Comparison of ENCODE assay signal across 18 cellular contexts in the genomic region with DNA sequence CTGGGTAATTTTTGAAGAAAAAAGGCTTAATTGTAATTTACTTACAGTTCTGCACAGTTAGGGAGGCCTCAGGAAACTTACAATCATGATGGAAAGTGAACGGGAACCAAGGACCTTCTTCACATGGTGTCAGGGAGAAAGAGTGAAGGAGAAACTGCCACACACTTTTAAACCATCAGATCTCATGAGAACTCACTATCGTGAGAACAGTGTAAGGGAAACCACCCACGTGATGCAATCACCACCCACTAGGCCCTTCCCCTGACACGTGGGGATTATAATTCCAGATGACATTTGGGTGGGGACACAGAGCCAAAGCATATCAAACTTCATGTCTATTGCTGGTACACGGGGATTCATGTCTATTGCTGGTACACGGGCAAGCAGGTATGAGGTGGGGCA. TPM values are rescaled to one million over a fixed set of nuclear protein-coding genes. Genes with fewer than 3 reads are reported as not detected.
A peak's percentile ranks its signal among the peaks of the same experiment; 100 is the strongest.
DNase-seq lines count a peak whose midpoint lies in the region; ATAC-seq and TF ChIP-seq lines count a peak whose summit lies in the region.
"Had no signal": no experiment of that assay in that cellular context is flagged by ENCODE, and none has a peak within 500 bp of the region (broad histone marks: within the 10 kb centered on the region; RNA-seq: fewer than 3 reads in every experiment).

No MANE protein-coding gene starts in this region.

- no peak overlapping the region for H3K4me2 ChIP-seq in IMR-90 (ENCODE audit: low read depth, low read length)

- peaks cover 3% of the 10 kb centered on the region; the same call in 1 of the 2 replicates for H3K9me1 ChIP-seq in IMR-90 (ENCODE audit: insufficient read depth, low read length)

- H3K27ac Mint-ChIP-seq in activated CD8-positive, alpha-beta T cell treated with anti-CD3 and anti-CD28 coated beads for 36 hours: no peak overlapping the region
- no peak overlapping the region for H3K27ac Mint-ChIP-seq in activated CD8-positive, alpha-beta T cell treated with anti-CD3 and anti-CD28 coated beads, Interleukin-2, amount 10 ng/mL, durations not matched to agents 7 days and 5 days
- H3K27ac Mint-ChIP-seq in activated naive CD8-positive, alpha-beta T cell treated with anti-CD3 and anti-CD28 coated beads for 36 hours: peak overlapping the region; percentile 38
- H3K27ac Mint-ChIP-seq in stimulated activated effector memory CD8-positive, alpha-beta T cell treated with anti-CD3 and anti-CD28 coated beads, Interleukin-12 subunit alpha, Interleukin-12 subunit beta, amount 100 ng/mL, for 72 hours: peak overlapping the region; percentile 32
- H3K27ac Mint-ChIP-seq: CD8-positive, alpha-beta T cell had no signal

- in situ Hi-C loops in IMR-90 (cut with MboI; ENCODE audit: low sequenced_read_pairs): no loop called here

- no peaks in the 10 kb centered on the region for H3K9me3 Mint-ChIP-seq in activated CD8-positive, alpha-beta T cell treated with anti-CD3 and anti-CD28 coated beads for 36 hours
- H3K9me3 Mint-ChIP-seq in activated CD8-positive, alpha-beta T cell treated with anti-CD3 and anti-CD28 coated beads, Interleukin-2, amount 10 ng/mL, durations not matched to agents 7 days and 5 days (ENCODE audit: insufficient read depth): no peaks in the 10 kb centered on the region
- H3K9me3 Mint-ChIP-seq in activated naive CD8-positive, alpha-beta T cell treated with anti-CD3 and anti-CD28 coated beads for 36 hours: peaks cover 5% of the 10 kb centered on the region
- no peaks in the 10 kb centered on the region for H3K9me3 Mint-ChIP-seq in stimulated activated effector memory CD8-positive, alpha-beta T cell treated with anti-CD3 and anti-CD28 coated beads, Interleukin-12 subunit alpha, Interleukin-12 subunit beta, amount 100 ng/mL, for 72 hours
- H3K9me3 Mint-ChIP-seq: CD8-positive, alpha-beta T cell had no signal

- TF ChIP-seq POLR2A in IMR-90 (IDR thresholded peaks at IDR 0.05; ENCODE audit: low read depth, low read length): no peak

- H2AK9ac ChIP-seq in IMR-90 (replicated peaks; ENCODE audit: low read depth, low read length, poor library complexity): no peak overlapping the region

- no peak overlapping the region for H4K5ac ChIP-seq in IMR-90 (ENCODE audit: low read depth, low read length)

- CTCF ChIA-PET in activated CD8-positive, alpha-beta T cell treated with anti-CD3 and anti-CD28 coated beads for 36 hours (lab: Charles Lee): no interaction called here
- CTCF ChIA-PET in activated CD8-positive, alpha-beta T cell treated with anti-CD3 and anti-CD28 coated beads, Interleukin-2, amount 10 ng/mL, durations not matched to agents 7 days and 5 days (lab: Charles Lee): interaction anchor here (1.5 kb wide), 1 partner anchor 15 kb away, joined by 5 read pairs; no protein-coding TSS in a partner anchor
- CTCF ChIA-PET in IMR-90 (lab: Yijun Ruan, JAX): no interaction called here
- CTCF ChIA-PET in RWPE1 (lab: Yijun Ruan, JAX): no interaction called here

- H4K8ac ChIP-seq in IMR-90 (ENCODE audit: low read depth in 2 of 2, low read length in 2 of 2): no peak overlapping the region

- H3K36me3 ChIP-seq in IMR-90 (ENCODE audit: control insufficient read depth, insufficient read depth, low read length): no peaks in the 10 kb centered on the region

- H3K4me3 Mint-ChIP-seq in activated CD8-positive, alpha-beta T cell treated with anti-CD3 and anti-CD28 coated beads for 36 hours: peak overlapping the region; percentile 50
- no peak overlapping the region for H3K4me3 Mint-ChIP-seq in activated CD8-positive, alpha-beta T cell treated with anti-CD3 and anti-CD28 coated beads, Interleukin-2, amount 10 ng/mL, durations not matched to agents 7 days and 5 days
- H3K4me3 Mint-ChIP-seq in activated naive CD8-positive, alpha-beta T cell treated with anti-CD3 and anti-CD28 coated beads for 36 hours: peak overlapping the region; percentile 19
- no peak overlapping the region for H3K4me3 Mint-ChIP-seq in stimulated activated effector memory CD8-positive, alpha-beta T cell treated with anti-CD3 and anti-CD28 coated beads, Interleukin-12 subunit alpha, Interleukin-12 subunit beta, amount 100 ng/mL, for 72 hours
- H3K4me3 Mint-ChIP-seq: CD8-positive, alpha-beta T cell had no signal

- no peak overlapping the region for H2AFZ ChIP-seq in IMR-90 (replicated peaks; ENCODE audit: low read length, poor library complexity)

- BruUV-seq in IMR-90 (replicated peaks; lab: Mats Ljungman, UMichigan): no TSS peak

- no peak overlapping the region for H3K56ac ChIP-seq in IMR-90 (ENCODE audit: extremely low read depth, insufficient read depth, low read length)

- no peak overlapping the region for H3K18ac ChIP-seq in IMR-90 (ENCODE audit: low read depth, low read length)

- no peak overlapping the region for H3K4ac ChIP-seq in IMR-90 (ENCODE audit: low read depth, low read length)

- peak; percentile 34 for DNase-seq in activated CD8-positive, alpha-beta T cell treated with anti-CD3 and anti-CD28 coated beads for 36 hours
- DNase-seq in activated CD8-positive, alpha-beta T cell treated with anti-CD3 and anti-CD28 coated beads, Interleukin-2, amount 10 ng/mL, durations not matched to agents 7 days and 5 days: no peak
- DNase-seq in IMR-90: no peak
- DNase-seq in activated naive CD8-positive, alpha-beta T cell treated with anti-CD3 and anti-CD28 coated beads for 36 hours: no peak
- no peak for DNase-seq in stimulated activated effector memory CD8-positive, alpha-beta T cell treated with anti-CD3 and anti-CD28 coated beads, Interleukin-12 subunit alpha, Interleukin-12 subunit beta, amount 100 ng/mL, for 72 hours (ENCODE audit: low spot score in 2 of 2)
- no peak for DNase-seq in RWPE1 (ENCODE audit: low spot score)
- no peak for DNase-seq in SHP77 (lab: John Stamatoyannopoulos, UW)
- DNase-seq: CD8-positive, alpha-beta T cell; H7; MM.1S; NCI-H1417; NCI-H187; NCI-H2227 treated with DMSO at 0.1 percent for 48 hours; NCI-H524; NCI-H82; PC-3; RPMI8226 had no signal

- H3K4me3 ChIP-seq in IMR-90 (ENCODE audit: insufficient read depth, low read depth, low read length): no peak overlapping the region

- no peak overlapping the region for H2BK5ac ChIP-seq in IMR-90 (ENCODE audit: low read depth, low read length, poor library complexity, severe bottlenecking)

- H3K27me3 ChIP-seq in IMR-90 (ENCODE audit: control insufficient read depth, insufficient read depth, low read length): no peaks in the 10 kb centered on the region; the same call in 1 of the 2 replicates

- POLR2A ChIA-PET in activated CD8-positive, alpha-beta T cell treated with anti-CD3 and anti-CD28 coated beads for 36 hours (lab: Charles Lee): no interaction called here
- POLR2A ChIA-PET in activated CD8-positive, alpha-beta T cell treated with anti-CD3 and anti-CD28 coated beads, Interleukin-2, amount 10 ng/mL, durations not matched to agents 7 days and 5 days (lab: Charles Lee): no interaction called here
- POLR2A ChIA-PET in IMR-90 (lab: Charles Lee; ENCODE audit: unreplicated experiment): no interaction called here
- POLR2A ChIA-PET in RWPE1 (lab: Yijun Ruan, JAX; ENCODE audit: low non-redundant PET): no interaction called here

- no peak overlapping the region for H3K9ac ChIP-seq in IMR-90 (ENCODE audit: low read depth, low read length)

- no peaks in the 10 kb centered on the region for H4K20me1 ChIP-seq in IMR-90 (ENCODE audit: insufficient read depth, low read length)

- dilution Hi-C loops in IMR-90 (cut with HindIII; ENCODE audit: low sequenced_read_pairs, unreplicated experiment): no loop called here

- no peak for TF ChIP-seq CTCF in activated CD8-positive, alpha-beta T cell treated with anti-CD3 and anti-CD28 coated beads for 36 hours (IDR thresholded peaks at IDR 0.05)
- TF ChIP-seq CTCF in IMR-90 (conservative IDR thresholded peaks at IDR 0.05; ENCODE audit: low read depth, low read length) (no peak), RWPE1 (conservative IDR thresholded peaks at IDR 0.05; ENCODE audit: low read depth) (no peak)

- H2BK15ac ChIP-seq in IMR-90 (ENCODE audit: low read depth, low read length): no peak overlapping the region

- H3K27me3 Mint-ChIP-seq in activated CD8-positive, alpha-beta T cell treated with anti-CD3 and anti-CD28 coated beads for 36 hours: peaks cover 6% of the 10 kb centered on the region
- peaks cover 3% of the 10 kb centered on the region for H3K27me3 Mint-ChIP-seq in activated CD8-positive, alpha-beta T cell treated with anti-CD3 and anti-CD28 coated beads, Interleukin-2, amount 10 ng/mL, durations not matched to agents 7 days and 5 days (ENCODE audit: low read depth)
- peaks cover 15% of the 10 kb centered on the region for H3K27me3 Mint-ChIP-seq in activated naive CD8-positive, alpha-beta T cell treated with anti-CD3 and anti-CD28 coated beads for 36 hours

- peaks cover 8% of the 10 kb centered on the region for H3K4me1 Mint-ChIP-seq in activated CD8-positive, alpha-beta T cell treated with anti-CD3 and anti-CD28 coated beads for 36 hours (ENCODE audit: low read depth)
- peaks cover 14% of the 10 kb centered on the region for H3K4me1 Mint-ChIP-seq in activated CD8-positive, alpha-beta T cell treated with anti-CD3 and anti-CD28 coated beads, Interleukin-2, amount 10 ng/mL, durations not matched to agents 7 days and 5 days (ENCODE audit: low read depth)
- peaks cover 18% of the 10 kb centered on the region for H3K4me1 Mint-ChIP-seq in activated naive CD8-positive, alpha-beta T cell treated with anti-CD3 and anti-CD28 coated beads for 36 hours
- peaks cover 9% of the 10 kb centered on the region for H3K4me1 Mint-ChIP-seq in stimulated activated effector memory CD8-positive, alpha-beta T cell treated with anti-CD3 and anti-CD28 coated beads, Interleukin-12 subunit alpha, Interleukin-12 subunit beta, amount 100 ng/mL, for 72 hours

- intact Hi-C loops in activated CD8-positive, alpha-beta T cell treated with anti-CD3 and anti-CD28 coated beads for 36 hours (cut with micrococcal nuclease): loop anchor here (5.0 kb wide), 1 partner anchor 38 kb away; no protein-coding TSS in a partner anchor
- intact Hi-C loops in IMR-90 (cut with micrococcal nuclease): no loop called here

- H3K4me1 ChIP-seq in IMR-90 (ENCODE audit: control insufficient read depth, insufficient read depth, low read length): no peaks in the 10 kb centered on the region

- TF ChIP-seq RAD21 in IMR-90 (IDR thresholded peaks at IDR 0.05; ENCODE audit: low read length): no peak

- no peak overlapping the region for H3K14ac ChIP-seq in IMR-90 (replicated peaks; ENCODE audit: low read depth, low read length)

- no peak overlapping the region for H3K27ac ChIP-seq in IMR-90 (ENCODE audit: insufficient read depth, low read length)
- H3K27ac ChIP-seq in RWPE1: no peak overlapping the region

- ATAC-seq in activated CD8-positive, alpha-beta T cell treated with anti-CD3 and anti-CD28 coated beads for 36 hours: peak; percentile 50
- ATAC-seq in activated CD8-positive, alpha-beta T cell treated with anti-CD3 and anti-CD28 coated beads, Interleukin-2, amount 10 ng/mL, durations not matched to agents 7 days and 5 days: no peak
- ATAC-seq in IMR-90 (ENCODE audit: low read depth) (no peak), GM21390 (IDR thresholded peaks at IDR 0.05; ENCODE audit: unreplicated experiment) (no peak)
- ATAC-seq in stimulated activated effector memory CD8-positive, alpha-beta T cell treated with anti-CD3 and anti-CD28 coated beads, Interleukin-12 subunit alpha, Interleukin-12 subunit beta, amount 100 ng/mL, for 72 hours: no peak
- ATAC-seq: CD8-positive, alpha-beta T cell; PC-3 had no signal

- H2BK120ac ChIP-seq in IMR-90 (ENCODE audit: low read depth, low read length): no peak overlapping the region

- no peak overlapping the region for H2AK5ac ChIP-seq in IMR-90 (ENCODE audit: low read depth, low read length)

- H3K36me3 Mint-ChIP-seq in activated CD8-positive, alpha-beta T cell treated with anti-CD3 and anti-CD28 coated beads for 36 hours (ENCODE audit: low read depth): no peaks in the 10 kb centered on the region
- H3K36me3 Mint-ChIP-seq in activated CD8-positive, alpha-beta T cell treated with anti-CD3 and anti-CD28 coated beads, Interleukin-2, amount 10 ng/mL, durations not matched to agents 7 days and 5 days (ENCODE audit: low read depth): no peaks in the 10 kb centered on the region
- peaks cover 5% of the 10 kb centered on the region for H3K36me3 Mint-ChIP-seq in activated naive CD8-positive, alpha-beta T cell treated with anti-CD3 and anti-CD28 coated beads for 36 hours
- H3K36me3 Mint-ChIP-seq in stimulated activated effector memory CD8-positive, alpha-beta T cell treated with anti-CD3 and anti-CD28 coated beads, Interleukin-12 subunit alpha, Interleukin-12 subunit beta, amount 100 ng/mL, for 72 hours: no peaks in the 10 kb centered on the region
- H3K36me3 Mint-ChIP-seq: CD8-positive, alpha-beta T cell had no signal

- peaks cover 3% of the 10 kb centered on the region for H3K9me3 ChIP-seq in IMR-90 (ENCODE audit: control insufficient read depth, insufficient read depth, low read length)

- peaks cover 0 to 3% of the 10 kb centered on the region in 2 experiments; a peak in 1 of 4 replicates for H3K79me1 ChIP-seq in IMR-90 (ENCODE audit: low read depth in 1 of 2, low read length in 2 of 2)

- no peak overlapping the region for H4K91ac ChIP-seq in IMR-90 (ENCODE audit: insufficient read depth, low read depth, low read length)

- H3K23ac ChIP-seq in IMR-90 (ENCODE audit: low read depth, low read length): no peak overlapping the region

- no peak overlapping the region for H2BK20ac ChIP-seq in IMR-90 (ENCODE audit: low read depth, low read length)

- no CpG with 5 or more reads among the region's 6 CpGs for WGBS in IMR-90 (ENCODE audit: extremely low coverage in 2 of 2, insufficient read length in 1 of 2), 2 experiments

RNA-seq across cellular contexts. Expression of a gene that starts 5.3 kb away (rescaled TPM):
- total RNA-seq in activated CD8-positive, alpha-beta T cell treated with anti-CD3 and anti-CD28 coated beads for 36 hours: 10 to 100 TPM; 30.8 to 31.4 TPM
- 10 to 100 TPM; 60.2 to 65.6 TPM for total RNA-seq in activated CD8-positive, alpha-beta T cell treated with anti-CD3 and anti-CD28 coated beads, Interleukin-2, amount 10 ng/mL, durations not matched to agents 7 days and 5 days
- total RNA-seq in IMR-90 (2012; rRNA removed): 37.6 and 42.2 TPM in 2 replicates
- 8.8 and 11.1 TPM in 2 replicates for polyA plus RNA-seq in IMR-90 (2012; rRNA removed)
- polyA plus RNA-seq in IMR-90 (2012; cell fraction: cytosol; rRNA removed): 3.2 and 3.4 TPM in 2 replicates
- 2.7 and 12.8 TPM in 2 replicates for polyA plus RNA-seq in IMR-90 (2012; cell fraction: nucleus; rRNA removed; ENCODE audit: low replicate concordance)
- total RNA-seq in activated naive CD8-positive, alpha-beta T cell treated with anti-CD3 and anti-CD28 coated beads for 36 hours: 10 to 100 TPM; 32.7 to 32.8 TPM

RNA-seq across cellular contexts. Expression of a gene that starts 41.7 kb away (rescaled TPM):
- total RNA-seq in activated CD8-positive, alpha-beta T cell treated with anti-CD3 and anti-CD28 coated beads for 36 hours: 10 to 100 TPM; 52.2 to 52.5 TPM
- 10 to 100 TPM; 48.6 to 53.6 TPM for total RNA-seq in activated CD8-positive, alpha-beta T cell treated with anti-CD3 and anti-CD28 coated beads, Interleukin-2, amount 10 ng/mL, durations not matched to agents 7 days and 5 days
- total RNA-seq in IMR-90 (2012; rRNA removed): 15.4 and 41.1 TPM in 2 replicates
- 20.0 and 23.8 TPM in 2 replicates for polyA plus RNA-seq in IMR-90 (2012; rRNA removed)
- 4.2 and 5.3 TPM in 2 replicates for polyA plus RNA-seq in IMR-90 (2012; cell fraction: cytosol; rRNA removed)
- 1.7 and 7.9 TPM in 2 replicates for polyA plus RNA-seq in IMR-90 (2012; cell fraction: nucleus; rRNA removed; ENCODE audit: low replicate concordance)
- total RNA-seq in activated naive CD8-positive, alpha-beta T cell treated with anti-CD3 and anti-CD28 coated beads for 36 hours: 10 to 100 TPM; 50.9 to 51.2 TPM

Comparison
In these comparisons a context has a peak if more than half of its experiments do, and no peak if none do; other contexts are left out.
1. H3K4me3 Mint-ChIP-seq: peak in activated CD8-positive, alpha-beta T cell treated with anti-CD3 and anti-CD28 coated beads for 36 hours (single experiment) and activated naive CD8-positive, alpha-beta T cell treated with anti-CD3 and anti-CD28 coated beads for 36 hours (single experiment); none in activated CD8-positive, alpha-beta T cell treated with anti-CD3 and anti-CD28 coated beads, Interleukin-2, amount 10 ng/mL, durations not matched to agents 7 days and 5 days (single experiment) and stimulated activated effector memory CD8-positive, alpha-beta T cell treated with anti-CD3 and anti-CD28 coated beads, Interleukin-12 subunit alpha, Interleukin-12 subunit beta, amount 100 ng/mL, for 72 hours (single experiment).
2. H3K27ac Mint-ChIP-seq: peak in activated naive CD8-positive, alpha-beta T cell treated with anti-CD3 and anti-CD28 coated beads for 36 hours (single experiment) and stimulated activated effector memory CD8-positive, alpha-beta T cell treated with anti-CD3 and anti-CD28 coated beads, Interleukin-12 subunit alpha, Interleukin-12 subunit beta, amount 100 ng/mL, for 72 hours (single experiment); none in activated CD8-positive, alpha-beta T cell treated with anti-CD3 and anti-CD28 coated beads for 36 hours (single experiment) and activated CD8-positive, alpha-beta T cell treated with anti-CD3 and anti-CD28 coated beads, Interleukin-2, amount 10 ng/mL, durations not matched to agents 7 days and 5 days (single experiment).